ENCODE assay signal across 1 cellular context in the genomic region with DNA sequence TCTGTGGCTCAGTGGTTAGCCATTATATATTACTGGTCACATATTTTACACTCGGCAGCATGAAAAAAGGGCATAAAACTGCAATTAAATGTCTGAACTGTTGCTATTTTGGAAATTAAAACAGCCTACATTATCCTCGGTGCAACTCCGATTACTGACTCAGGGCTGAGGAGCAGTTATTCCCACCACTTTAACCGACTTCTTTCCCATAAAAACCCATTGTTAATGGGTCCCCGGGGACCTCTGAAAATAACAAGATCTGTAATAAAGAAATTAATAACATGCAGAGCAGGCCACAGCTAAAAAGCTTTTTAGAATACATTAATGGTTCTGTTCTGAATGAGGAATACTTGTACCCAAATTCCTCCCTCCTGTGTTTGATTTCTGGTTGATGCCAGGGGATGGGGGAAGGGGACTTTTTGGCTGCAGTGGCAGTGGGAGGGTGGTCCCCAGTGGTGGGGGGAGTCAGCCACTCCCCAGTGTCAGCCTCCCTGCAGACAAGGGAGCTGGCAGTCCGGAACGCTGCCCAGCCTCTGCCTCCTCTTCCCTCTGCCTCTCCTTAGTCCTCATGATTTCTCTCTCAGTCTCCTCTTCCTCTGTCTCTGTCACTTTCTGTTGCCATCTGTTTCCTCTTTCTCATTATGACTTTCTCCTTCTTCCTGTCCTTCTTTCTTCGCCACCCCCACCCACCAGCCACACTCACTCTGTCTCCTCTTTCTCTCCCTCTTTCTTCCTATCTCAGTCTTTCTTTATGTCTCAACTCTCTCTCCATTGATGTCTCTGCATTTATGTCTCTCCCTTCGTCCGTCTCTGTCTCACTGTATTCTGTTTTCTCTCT.
A peak's percentile ranks its signal among the peaks of the same experiment; 100 is the strongest.
TF ChIP-seq lines count a peak whose summit lies in the region.

No MANE protein-coding gene starts in this region.

TF ChIP-seq in HEK293, 187 proteins besides CTCF, POLR2A, EP300 and RAD21 (continued from another document):
- TF ChIP-seq, protein P1, sequence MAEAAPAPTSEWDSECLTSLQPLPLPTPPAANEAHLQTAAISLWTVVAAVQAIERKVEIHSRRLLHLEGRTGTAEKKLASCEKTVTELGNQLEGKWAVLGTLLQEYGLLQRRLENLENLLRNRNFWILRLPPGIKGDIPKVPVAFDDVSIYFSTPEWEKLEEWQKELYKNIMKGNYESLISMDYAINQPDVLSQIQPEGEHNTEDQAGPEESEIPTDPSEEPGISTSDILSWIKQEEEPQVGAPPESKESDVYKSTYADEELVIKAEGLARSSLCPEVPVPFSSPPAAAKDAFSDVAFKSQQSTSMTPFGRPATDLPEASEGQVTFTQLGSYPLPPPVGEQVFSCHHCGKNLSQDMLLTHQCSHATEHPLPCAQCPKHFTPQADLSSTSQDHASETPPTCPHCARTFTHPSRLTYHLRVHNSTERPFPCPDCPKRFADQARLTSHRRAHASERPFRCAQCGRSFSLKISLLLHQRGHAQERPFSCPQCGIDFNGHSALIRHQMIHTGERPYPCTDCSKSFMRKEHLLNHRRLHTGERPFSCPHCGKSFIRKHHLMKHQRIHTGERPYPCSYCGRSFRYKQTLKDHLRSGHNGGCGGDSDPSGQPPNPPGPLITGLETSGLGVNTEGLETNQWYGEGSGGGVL (tag by site-specific recombination; IDR thresholded peaks at IDR 0.05): peak; percentile 19; the same call in 1 of the 2 replicates
